Comparison of ENCODE assay signal across 1 cellular context in genomic region chr16:87854053-87854906, GRCh38.
A peak's percentile ranks its signal among the peaks of the same experiment; 100 is the strongest.
TF ChIP-seq lines count a peak whose summit lies in the region.

No MANE protein-coding gene starts in this region.

TF ChIP-seq in K562, 482 proteins besides CTCF, POLR2A, EP300 and RAD21 (continued from another document and continues in another):
- TF ChIP-seq E4F1 (CRISPR knock-in tag; IDR thresholded peaks at IDR 0.05; ENCODE audit: borderline replicate concordance), result no peak
- TF ChIP-seq HNRNPUL1 (IDR thresholded peaks at IDR 0.05; ENCODE audit: low read length), result no peak
- 0 out of 2 replicates have a peak, but pooled peaks have one; percentile 30 for TF ChIP-seq ZBTB26 (CRISPR knock-in tag; IDR thresholded peaks at IDR 0.05)
- no peak for TF ChIP-seq ZNF76 (CRISPR knock-in tag; IDR thresholded peaks at IDR 0.05; ENCODE audit: borderline replicate concordance)
- TF ChIP-seq NCOR1 (IDR thresholded peaks at IDR 0.05), result peak; percentile 99
- no peak for TF ChIP-seq ZNF408 (CRISPR knock-in tag; IDR thresholded peaks at IDR 0.05; ENCODE audit: low read depth)
- no peak for TF ChIP-seq ZKSCAN3 (CRISPR knock-in tag; IDR thresholded peaks at IDR 0.05)
- peak; percentile 80 for TF ChIP-seq EP400 (IDR thresholded peaks at IDR 0.05)
- no peak for TF ChIP-seq PATZ1 (CRISPR knock-in tag; IDR thresholded peaks at IDR 0.05; ENCODE audit: borderline replicate concordance)
- no peak for TF ChIP-seq THRAP3 (IDR thresholded peaks at IDR 0.05; ENCODE audit: borderline replicate concordance)
- TF ChIP-seq MEF2A (IDR thresholded peaks at IDR 0.05; ENCODE audit: control insufficient read depth, low read depth, low read length), result no peak
- TF ChIP-seq ZNF764 (CRISPR knock-in tag; IDR thresholded peaks at IDR 0.05; ENCODE audit: low read depth), result no peak
- TF ChIP-seq NR2C1 (IDR thresholded peaks at IDR 0.05), result no peak
- TF ChIP-seq NR2C1 (tag; IDR thresholded peaks at IDR 0.05), result peak; percentile 64
- TF ChIP-seq PREB (CRISPR knock-in tag; IDR thresholded peaks at IDR 0.05), result no peak
- no peak for TF ChIP-seq CAMTA2 (CRISPR knock-in tag; conservative IDR thresholded peaks at IDR 0.05)
- peak; percentile 76; the same call in 1 of the 2 replicates for TF ChIP-seq ZNF175 (CRISPR knock-in tag; IDR thresholded peaks at IDR 0.05; ENCODE audit: low read depth)
- TF ChIP-seq SPI1 (IDR thresholded peaks at IDR 0.05; ENCODE audit: borderline replicate concordance, low read depth, low read length), result no peak
- no peak for TF ChIP-seq YBX1 (IDR thresholded peaks at IDR 0.05)
- TF ChIP-seq ZNF589 (CRISPR knock-in tag; IDR thresholded peaks at IDR 0.05; ENCODE audit: low read depth), result peak; percentile 90
- no peak for TF ChIP-seq ZNF785 (CRISPR knock-in tag; IDR thresholded peaks at IDR 0.05)
- no peak for TF ChIP-seq HNRNPL (IDR thresholded peaks at IDR 0.05; ENCODE audit: low read depth, low read length)
- TF ChIP-seq GTF3C2 (IDR thresholded peaks at IDR 0.05; ENCODE audit: borderline replicate concordance, extremely low read depth, insufficient read length), result no peak
- TF ChIP-seq NONO (IDR thresholded peaks at IDR 0.05; ENCODE audit: low read depth in 2 of 2, low read length in 1 of 2), result peak in 1 of 2 experiments; percentile 91; a peak in 1 of 4 replicates
- TF ChIP-seq NR2F6 (CRISPR knock-in tag; IDR thresholded peaks at IDR 0.05), result no peak
- TF ChIP-seq FOXA3 (CRISPR knock-in tag; conservative IDR thresholded peaks at IDR 0.05 in 1 of 2, IDR thresholded peaks at IDR 0.05 in 1 of 2), result peak; percentile 96 to 97
- TF ChIP-seq PHF21A (IDR thresholded peaks at IDR 0.05; ENCODE audit: borderline replicate concordance, low read depth), result no peak
- peak; percentile 93 for TF ChIP-seq HBP1 (CRISPR knock-in tag; IDR thresholded peaks at IDR 0.05)
- no peak for TF ChIP-seq KLF10 (CRISPR knock-in tag; IDR thresholded peaks at IDR 0.05)
- TF ChIP-seq CBX2 (IDR thresholded peaks at IDR 0.05; ENCODE audit: insufficient read depth, low read length, poor library complexity, severe bottlenecking), result no peak
- TF ChIP-seq MECOM (CRISPR knock-in tag; IDR thresholded peaks at IDR 0.05), result peak; percentile 67; the same call in 1 of the 2 replicates
- peak; percentile 56 for TF ChIP-seq POLR2B (IDR thresholded peaks at IDR 0.05; ENCODE audit: low read depth, partially characterized antibody)
- TF ChIP-seq COPS2 (conservative IDR thresholded peaks at IDR 0.05), result no peak
- no peak for TF ChIP-seq SRSF3 (IDR thresholded peaks at IDR 0.05; ENCODE audit: insufficient read depth, low read length)
- no peak for TF ChIP-seq SAFB (IDR thresholded peaks at IDR 0.05; ENCODE audit: borderline replicate concordance, low read depth, low read length)
- peak; percentile 98 for TF ChIP-seq MTA2 (IDR thresholded peaks at IDR 0.05; ENCODE audit: low read depth)
- peak in 1 of 2 experiments; percentile 89; a peak in 2 of 4 replicates for TF ChIP-seq ZNF639 (CRISPR knock-in tag; conservative IDR thresholded peaks at IDR 0.05 in 1 of 2, IDR thresholded peaks at IDR 0.05 in 1 of 2)
- TF ChIP-seq NR4A1 (CRISPR knock-in tag; IDR thresholded peaks at IDR 0.05), result 0 out of 2 replicates have a peak, but pooled peaks have one; percentile 21
- TF ChIP-seq NR4A1 (tag; IDR thresholded peaks at IDR 0.05), result peak; percentile 93; the same call in 1 of the 2 replicates
- peak; percentile 87 for TF ChIP-seq CREM (IDR thresholded peaks at IDR 0.05; ENCODE audit: low read depth)
- no peak for TF ChIP-seq DLX4 (CRISPR knock-in tag; IDR thresholded peaks at IDR 0.05)
- TF ChIP-seq TRIM24 (IDR thresholded peaks at IDR 0.05), result peak; percentile 90 to 93
- no peak for TF ChIP-seq UBTF (IDR thresholded peaks at IDR 0.05; ENCODE audit: borderline replicate concordance in 1 of 2, low read depth in 2 of 2, low read length in 2 of 2)
- peak; percentile 82; the same call in 1 of the 2 replicates for TF ChIP-seq HLTF (IDR thresholded peaks at IDR 0.05)
- peak; percentile 60; the same call in 1 of the 2 replicates for TF ChIP-seq JUNB (CRISPR knock-in tag; conservative IDR thresholded peaks at IDR 0.05)
- no peak for TF ChIP-seq TAF7 (tag; IDR thresholded peaks at IDR 0.05)
- no peak for TF ChIP-seq TRIM25 (IDR thresholded peaks at IDR 0.05; ENCODE audit: borderline replicate concordance)
